17 cellular contexts compared by ENCODE assay signal in the genomic region with DNA sequence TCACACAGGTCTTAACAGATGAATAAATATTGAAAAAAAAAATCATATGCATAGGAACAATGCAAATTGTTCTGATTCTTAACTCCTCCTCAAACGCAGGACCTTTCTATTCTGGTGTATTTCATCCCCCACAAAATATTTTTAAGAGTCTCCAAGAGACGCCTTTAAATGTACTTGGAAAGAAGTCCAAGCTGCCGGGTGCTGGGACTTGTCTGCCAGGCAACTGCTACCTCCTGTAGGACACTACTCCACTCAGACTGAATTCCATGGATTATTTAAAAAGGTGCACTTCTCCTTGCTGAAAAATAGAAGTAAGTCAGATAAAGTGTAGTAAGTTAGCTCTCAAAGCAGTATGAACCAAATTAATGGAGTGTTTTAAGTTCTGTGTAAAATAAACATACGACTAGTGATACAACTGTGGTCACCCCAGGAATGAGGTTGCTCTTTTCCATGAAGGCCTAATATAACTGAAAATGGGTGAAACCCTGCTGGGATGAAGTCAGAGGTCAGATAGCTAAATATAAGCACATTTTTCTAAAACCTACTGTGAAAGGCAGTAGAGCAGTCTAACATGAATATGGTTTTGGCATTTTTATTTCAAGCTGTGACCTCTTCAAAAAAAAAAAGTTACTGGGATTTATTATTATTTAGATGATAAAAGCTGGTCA.
"Had no signal": no experiment of that assay in that cellular context is flagged by ENCODE, and none has a peak within 500 bp of the region (broad histone marks: within the 10 kb centered on the region; RNA-seq: fewer than 3 reads in every experiment).

No MANE protein-coding gene starts in this region.

- H3K4me3 ChIP-seq: right lobe of liver, suprapubic skin, upper lobe of right lung had no signal

- H3K9me3 ChIP-seq: right lobe of liver had no signal

- H3K4me1 ChIP-seq: right lobe of liver, suprapubic skin, upper lobe of right lung had no signal

- H3K27me3 ChIP-seq: right lobe of liver, suprapubic skin, upper lobe of right lung had no signal

- H3K36me3 ChIP-seq: right lobe of liver, suprapubic skin, upper lobe of right lung had no signal

- H3K27ac ChIP-seq: right lobe of liver, suprapubic skin, upper lobe of right lung had no signal

- DNase-seq: activated CD4-positive, alpha-beta T cell treated with anti-CD3 and anti-CD28 coated beads for 1 hour; activated CD4-positive, alpha-beta T cell treated with anti-CD3 and anti-CD28 coated beads, Interleukin-2, amount 50 U/mL, for 48 hours; activated gamma-delta T cell; activated naive CD8-positive, alpha-beta T cell treated with anti-CD3 and anti-CD28 coated beads for 36 hours; activated T-cell treated with anti-CD3 and anti-CD28 coated beads, Interleukin-2, amount 50 U/mL, for 4 hours; anterior cingulate cortex; central memory CD4-positive, alpha-beta T cell; immature natural killer cell; left colon; mammary epithelial cell; naive thymus-derived CD8-positive, alpha-beta T cell; nucleus accumbens; right lobe of liver; stimulated activated CD4-positive, alpha-beta T cell treated with anti-CD3 and anti-CD28 coated beads, Interleukin-12 subunit alpha, Interleukin-12 subunit beta, amount 100 ng/mL, for 4 hours; stimulated activated naive CD4-positive, alpha-beta T cell treated with Interleukin-2 at 50 U/mL for 16 hours; upper lobe of right lung had no signal
